1 cellular context compared by ENCODE assay signal in the genomic region with DNA sequence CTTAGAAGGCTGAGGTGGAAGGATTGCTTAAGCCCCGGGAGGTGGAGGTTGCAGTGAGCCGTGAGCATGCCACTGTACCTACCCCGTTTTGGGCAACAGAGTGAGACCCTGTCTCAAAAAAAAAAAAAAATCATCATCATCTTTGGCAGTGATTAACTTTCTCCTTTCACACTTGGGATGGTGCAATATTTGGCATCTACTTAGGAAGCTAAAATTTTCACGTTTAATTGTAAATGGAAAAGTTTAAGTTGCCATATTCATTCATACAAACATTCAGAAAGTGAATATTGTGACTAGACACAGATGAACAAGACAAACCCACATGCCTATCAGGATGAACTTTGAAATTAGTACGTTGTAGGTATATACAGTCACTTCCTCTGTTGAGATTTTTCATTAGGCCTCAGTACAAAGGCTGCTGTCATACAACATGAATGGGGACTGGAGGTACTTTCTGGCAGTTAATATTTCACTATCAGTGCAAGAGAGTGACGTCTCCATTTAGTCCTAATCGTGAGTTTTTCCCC.
TF ChIP-seq lines count a peak whose summit lies in the region.

No MANE protein-coding gene starts in this region.

TF ChIP-seq in HepG2, 621 proteins besides CTCF, POLR2A, EP300 and RAD21 (continued from another document and continues in another):
- TF ChIP-seq HNF1B (CRISPR knock-in tag; IDR thresholded peaks at IDR 0.05) (peak; percentile 21; the same call in 1 of the 2 replicates), ZNF264 (CRISPR knock-in tag; IDR thresholded peaks at IDR 0.05) (peak; percentile 64; the same call in 1 of the 2 replicates), NCOA5 (CRISPR knock-in tag; IDR thresholded peaks at IDR 0.05) (no peak), ZNF44 (CRISPR knock-in tag; IDR thresholded peaks at IDR 0.05) (no peak), ZNF572 (CRISPR knock-in tag; IDR thresholded peaks at IDR 0.05) (no peak), BRD4 (CRISPR knock-in tag; IDR thresholded peaks at IDR 0.05) (no peak), ZNF580 (CRISPR knock-in tag; IDR thresholded peaks at IDR 0.05; ENCODE audit: borderline replicate concordance, low read depth) (peak; percentile 68; the same call in 1 of the 2 replicates), TBX2 (CRISPR knock-in tag; IDR thresholded peaks at IDR 0.05; ENCODE audit: borderline replicate concordance) (peak; percentile 15; the same call in 1 of the 2 replicates), GABPB1 (CRISPR knock-in tag; IDR thresholded peaks at IDR 0.05) (peak; percentile 52), NR2F2 (IDR thresholded peaks at IDR 0.05; ENCODE audit: borderline replicate concordance, low read depth) (no peak), MXD1 (CRISPR knock-in tag; IDR thresholded peaks at IDR 0.05) (no peak), ZNF260 (CRISPR knock-in tag; IDR thresholded peaks at IDR 0.05; ENCODE audit: borderline replicate concordance, low read depth) (no peak), ZNF468 (CRISPR knock-in tag; IDR thresholded peaks at IDR 0.05) (no peak), FLYWCH1 (CRISPR knock-in tag; IDR thresholded peaks at IDR 0.05) (no peak), ONECUT2 (CRISPR knock-in tag; IDR thresholded peaks at IDR 0.05) (no peak), BRCA1 (CRISPR knock-in tag; IDR thresholded peaks at IDR 0.05) (no peak), DR1 (CRISPR knock-in tag; IDR thresholded peaks at IDR 0.05) (no peak), SMARCE1 (IDR thresholded peaks at IDR 0.05; ENCODE audit: borderline replicate concordance) (no peak), AKNA (CRISPR knock-in tag; IDR thresholded peaks at IDR 0.05; ENCODE audit: borderline replicate concordance) (no peak), ZNF816 (CRISPR knock-in tag; IDR thresholded peaks at IDR 0.05; ENCODE audit: borderline replicate concordance) (0 out of 2 replicates have a peak, but pooled peaks have one; percentile 9), ZEB1 (IDR thresholded peaks at IDR 0.05; ENCODE audit: insufficient replicate concordance, low read depth) (peak; percentile 53), ATF1 (CRISPR knock-in tag; IDR thresholded peaks at IDR 0.05) (peak; percentile 83; the same call in 1 of the 2 replicates), AHR (CRISPR knock-in tag; IDR thresholded peaks at IDR 0.05) (0 out of 2 replicates have a peak, but pooled peaks have one; percentile 33), CBX5 (CRISPR knock-in tag; IDR thresholded peaks at IDR 0.05; ENCODE audit: borderline replicate concordance) (peak; percentile 27; the same call in 1 of the 2 replicates), ZNF543 (CRISPR knock-in tag; IDR thresholded peaks at IDR 0.05) (peak; percentile 72; the same call in 1 of the 2 replicates), ZBTB33 (CRISPR knock-in tag; IDR thresholded peaks at IDR 0.05) (0 out of 2 replicates have a peak, but pooled peaks have one; percentile 11), HOXA7 (CRISPR knock-in tag; IDR thresholded peaks at IDR 0.05) (no peak), IRX3 (CRISPR knock-in tag; IDR thresholded peaks at IDR 0.05; ENCODE audit: borderline replicate concordance, low read depth) (no peak), ZNF333 (CRISPR knock-in tag; IDR thresholded peaks at IDR 0.05; ENCODE audit: borderline replicate concordance) (no peak), MEIS1 (CRISPR knock-in tag; IDR thresholded peaks at IDR 0.05; ENCODE audit: borderline replicate concordance) (peak; percentile 96; the same call in 1 of the 2 replicates), TMF1 (CRISPR knock-in tag; IDR thresholded peaks at IDR 0.05; ENCODE audit: low read depth) (no peak), SIX4 (CRISPR knock-in tag; IDR thresholded peaks at IDR 0.05) (0 out of 2 replicates have a peak, but pooled peaks have one; percentile 30), NRL (CRISPR knock-in tag; IDR thresholded peaks at IDR 0.05; ENCODE audit: borderline replicate concordance) (no peak), ZNF674 (CRISPR knock-in tag; IDR thresholded peaks at IDR 0.05; ENCODE audit: low read depth) (no peak), SPEN (CRISPR knock-in tag; IDR thresholded peaks at IDR 0.05; ENCODE audit: low read depth) (peak; percentile 70), ELF3 (CRISPR knock-in tag; IDR thresholded peaks at IDR 0.05) (peak; percentile 89), DBP (CRISPR knock-in tag; IDR thresholded peaks at IDR 0.05; ENCODE audit: not compliant biosample characterization) (no peak)
- TF ChIP-seq, protein P1, sequence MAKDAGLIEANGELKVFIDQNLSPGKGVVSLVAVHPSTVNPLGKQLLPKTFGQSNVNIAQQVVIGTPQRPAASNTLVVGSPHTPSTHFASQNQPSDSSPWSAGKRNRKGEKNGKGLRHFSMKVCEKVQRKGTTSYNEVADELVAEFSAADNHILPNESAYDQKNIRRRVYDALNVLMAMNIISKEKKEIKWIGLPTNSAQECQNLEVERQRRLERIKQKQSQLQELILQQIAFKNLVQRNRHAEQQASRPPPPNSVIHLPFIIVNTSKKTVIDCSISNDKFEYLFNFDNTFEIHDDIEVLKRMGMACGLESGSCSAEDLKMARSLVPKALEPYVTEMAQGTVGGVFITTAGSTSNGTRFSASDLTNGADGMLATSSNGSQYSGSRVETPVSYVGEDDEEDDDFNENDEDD (CRISPR knock-in tag; IDR thresholded peaks at IDR 0.05; ENCODE audit: borderline replicate concordance): peak; percentile 18; the same call in 1 of the 2 replicates
- TF ChIP-seq, protein P2, sequence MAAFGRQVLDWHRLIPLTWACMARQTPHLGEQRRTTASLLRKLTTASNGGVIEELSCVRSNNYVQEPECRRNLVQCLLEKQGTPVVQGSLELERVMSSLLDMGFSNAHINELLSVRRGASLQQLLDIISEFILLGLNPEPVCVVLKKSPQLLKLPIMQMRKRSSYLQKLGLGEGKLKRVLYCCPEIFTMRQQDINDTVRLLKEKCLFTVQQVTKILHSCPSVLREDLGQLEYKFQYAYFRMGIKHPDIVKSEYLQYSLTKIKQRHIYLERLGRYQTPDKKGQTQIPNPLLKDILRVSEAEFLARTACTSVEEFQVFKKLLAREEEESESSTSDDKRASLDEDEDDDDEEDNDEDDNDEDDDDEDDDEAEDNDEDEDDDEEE (CRISPR knock-in tag; IDR thresholded peaks at IDR 0.05): no peak
- TF ChIP-seq, protein P3, sequence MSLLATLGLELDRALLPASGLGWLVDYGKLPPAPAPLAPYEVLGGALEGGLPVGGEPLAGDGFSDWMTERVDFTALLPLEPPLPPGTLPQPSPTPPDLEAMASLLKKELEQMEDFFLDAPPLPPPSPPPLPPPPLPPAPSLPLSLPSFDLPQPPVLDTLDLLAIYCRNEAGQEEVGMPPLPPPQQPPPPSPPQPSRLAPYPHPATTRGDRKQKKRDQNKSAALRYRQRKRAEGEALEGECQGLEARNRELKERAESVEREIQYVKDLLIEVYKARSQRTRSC (CRISPR knock-in tag; IDR thresholded peaks at IDR 0.05; ENCODE audit: low read depth): 0 out of 2 replicates have a peak, but pooled peaks have one; percentile 59
- TF ChIP-seq, protein P4, sequence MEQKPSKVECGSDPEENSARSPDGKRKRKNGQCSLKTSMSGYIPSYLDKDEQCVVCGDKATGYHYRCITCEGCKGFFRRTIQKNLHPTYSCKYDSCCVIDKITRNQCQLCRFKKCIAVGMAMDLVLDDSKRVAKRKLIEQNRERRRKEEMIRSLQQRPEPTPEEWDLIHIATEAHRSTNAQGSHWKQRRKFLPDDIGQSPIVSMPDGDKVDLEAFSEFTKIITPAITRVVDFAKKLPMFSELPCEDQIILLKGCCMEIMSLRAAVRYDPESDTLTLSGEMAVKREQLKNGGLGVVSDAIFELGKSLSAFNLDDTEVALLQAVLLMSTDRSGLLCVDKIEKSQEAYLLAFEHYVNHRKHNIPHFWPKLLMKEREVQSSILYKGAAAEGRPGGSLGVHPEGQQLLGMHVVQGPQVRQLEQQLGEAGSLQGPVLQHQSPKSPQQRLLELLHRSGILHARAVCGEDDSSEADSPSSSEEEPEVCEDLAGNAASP (CRISPR knock-in tag; IDR thresholded peaks at IDR 0.05; ENCODE audit: borderline replicate concordance): no peak
- TF ChIP-seq, protein P5, sequence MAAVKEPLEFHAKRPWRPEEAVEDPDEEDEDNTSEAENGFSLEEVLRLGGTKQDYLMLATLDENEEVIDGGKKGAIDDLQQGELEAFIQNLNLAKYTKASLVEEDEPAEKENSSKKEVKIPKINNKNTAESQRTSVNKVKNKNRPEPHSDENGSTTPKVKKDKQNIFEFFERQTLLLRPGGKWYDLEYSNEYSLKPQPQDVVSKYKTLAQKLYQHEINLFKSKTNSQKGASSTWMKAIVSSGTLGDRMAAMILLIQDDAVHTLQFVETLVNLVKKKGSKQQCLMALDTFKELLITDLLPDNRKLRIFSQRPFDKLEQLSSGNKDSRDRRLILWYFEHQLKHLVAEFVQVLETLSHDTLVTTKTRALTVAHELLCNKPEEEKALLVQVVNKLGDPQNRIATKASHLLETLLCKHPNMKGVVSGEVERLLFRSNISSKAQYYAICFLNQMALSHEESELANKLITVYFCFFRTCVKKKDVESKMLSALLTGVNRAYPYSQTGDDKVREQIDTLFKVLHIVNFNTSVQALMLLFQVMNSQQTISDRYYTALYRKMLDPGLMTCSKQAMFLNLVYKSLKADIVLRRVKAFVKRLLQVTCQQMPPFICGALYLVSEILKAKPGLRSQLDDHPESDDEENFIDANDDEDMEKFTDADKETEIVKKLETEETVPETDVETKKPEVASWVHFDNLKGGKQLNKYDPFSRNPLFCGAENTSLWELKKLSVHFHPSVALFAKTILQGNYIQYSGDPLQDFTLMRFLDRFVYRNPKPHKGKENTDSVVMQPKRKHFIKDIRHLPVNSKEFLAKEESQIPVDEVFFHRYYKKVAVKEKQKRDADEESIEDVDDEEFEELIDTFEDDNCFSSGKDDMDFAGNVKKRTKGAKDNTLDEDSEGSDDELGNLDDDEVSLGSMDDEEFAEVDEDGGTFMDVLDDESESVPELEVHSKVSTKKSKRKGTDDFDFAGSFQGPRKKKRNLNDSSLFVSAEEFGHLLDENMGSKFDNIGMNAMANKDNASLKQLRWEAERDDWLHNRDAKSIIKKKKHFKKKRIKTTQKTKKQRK (IDR thresholded peaks at IDR 0.05; ENCODE audit: low read length): no peak
